In the genomic region with DNA sequence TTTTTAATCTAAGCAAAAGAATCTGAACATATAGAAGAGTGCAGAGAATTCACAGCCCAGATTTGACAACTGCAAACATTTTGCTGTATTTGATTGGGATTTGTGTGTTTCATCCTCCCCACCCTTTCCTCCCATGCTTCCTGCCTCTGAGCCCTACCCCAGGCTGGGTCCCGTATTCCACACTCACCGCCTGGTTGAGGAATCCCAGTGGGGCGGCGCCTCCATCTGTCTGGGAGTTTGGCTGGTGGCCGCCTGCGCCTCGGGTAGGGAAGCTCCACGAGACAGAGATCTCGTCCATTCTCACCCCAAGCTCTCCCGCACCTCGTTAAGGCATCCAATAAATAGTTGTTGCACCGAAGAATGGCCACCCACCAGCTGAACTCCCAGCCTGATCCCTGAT, we compare ENCODE assay signal across 20 cellular contexts.
DNase-seq lines count a peak whose midpoint lies in the region; ATAC-seq and TF ChIP-seq lines count a peak whose summit lies in the region.
"Had no signal": no experiment of that assay in that cellular context is flagged by ENCODE, and none has a peak within 500 bp of the region (broad histone marks: within the 10 kb centered on the region; RNA-seq: fewer than 3 reads in every experiment).

No MANE protein-coding gene starts in this region.

- peaks cover 11% of the 10 kb centered on the region for H3K27me3 ChIP-seq in GM23338 (ENCODE audit: insufficient read depth)
- H3K27me3 ChIP-seq in left lung: peaks cover 0 to 60% of the 10 kb centered on the region in 2 donors
- H3K27me3 ChIP-seq: BLaER1 had no signal

- no peaks in the 10 kb centered on the region for H3K79me2 ChIP-seq in GM23338 (replicated peaks; ENCODE audit: insufficient read depth)

- no peak overlapping the region for H3K27ac Mint-ChIP-seq in GM23338
- H3K27ac Mint-ChIP-seq: CD4-positive, alpha-beta memory T cell had no signal

- H3K36me3 Mint-ChIP-seq in GM23338 (ENCODE audit: low read depth): no peaks in the 10 kb centered on the region; the same call in 2 of the 3 replicates
- H3K36me3 Mint-ChIP-seq: CD4-positive, alpha-beta memory T cell had no signal

- no peaks in the 10 kb centered on the region; the same call in 1 of the 2 replicates for H4K20me1 ChIP-seq in GM23338 (replicated peaks; ENCODE audit: insufficient read depth)
- H4K20me1 ChIP-seq: BLaER1 had no signal

- no peaks in the 10 kb centered on the region for H3K9me3 ChIP-seq in left lung
- H3K9me3 ChIP-seq: BLaER1, Caco-2, SJCRH30 had no signal

- DNase-seq in DMS 273 (lab: John Stamatoyannopoulos, UW; ENCODE audit: unreplicated experiment) (peak; percentile 44), DMS 273 treated with DMSO at 0.1 percent for 48 hours (lab: John Stamatoyannopoulos, UW) (no peak), GM23338 (ENCODE audit: low spot score) (peak; percentile 23), coronary artery (ENCODE audit: low spot score) (peak; percentile 28), left lung (no peak), NCI-H1436 treated with DMSO at 0.1 percent for 48 hours (lab: John Stamatoyannopoulos, UW) (no peak), T1000 (lab: John Stamatoyannopoulos, UW) (no peak)
- DNase-seq: ACHN; Caco-2; CD4-positive, alpha-beta memory T cell; DMS153; GOT3; IMR-90; NCI-H2029; NCI-H524 treated with DMSO at 0.1 percent for 48 hours; SJCRH30 had no signal

- no peak overlapping the region for H3K4me2 ChIP-seq in GM23338
- H3K4me2 ChIP-seq: BLaER1 had no signal

- H3F3A ChIP-seq in GM23338 (replicated peaks; ENCODE audit: low read depth): no peaks in the 10 kb centered on the region

- H3K4me1 ChIP-seq in GM23338 (ENCODE audit: insufficient read depth): no peaks in the 10 kb centered on the region
- H3K4me1 ChIP-seq in left lung: no peaks in the 10 kb centered on the region
- H3K4me1 ChIP-seq: SJCRH30 had no signal

- intact Hi-C loops in left lung (cut with DNase I): no loop called here

- H3K36me3 ChIP-seq in GM23338 (ENCODE audit: insufficient read depth): no peaks in the 10 kb centered on the region
- H3K36me3 ChIP-seq in left lung: no peaks in the 10 kb centered on the region
- H3K36me3 ChIP-seq: BLaER1, SJCRH30 had no signal

- peak in 1 of 2 experiments; percentile 28; a peak in 2 of 4 replicates for TF ChIP-seq CTCF in GM23338 (conservative IDR thresholded peaks at IDR 0.05; ENCODE audit: low read depth in 2 of 2)
- no peak for TF ChIP-seq CTCF in coronary artery (IDR thresholded peaks at IDR 0.05)
- no peak for TF ChIP-seq CTCF in left lung (IDR thresholded peaks at IDR 0.05)

- no peak overlapping the region for H3K4me3 Mint-ChIP-seq in GM23338
- H3K4me3 Mint-ChIP-seq: CD4-positive, alpha-beta memory T cell had no signal

- no peaks in the 10 kb centered on the region for H3K9me2 ChIP-seq in GM23338 (ENCODE audit: insufficient read depth)

- H3K4me1 Mint-ChIP-seq in GM23338: 0 out of 3 replicates have a peak, but pooled peaks cover 4% of the 10 kb centered on the region

- H2AFZ ChIP-seq in GM23338: peak overlapping the region; percentile 43; the same call in 1 of the 2 replicates

- ATAC-seq in GM23338 (peak; percentile 39), left lung (peak; percentile 32), GM21717 (IDR thresholded peaks at IDR 0.05; ENCODE audit: unreplicated experiment) (no peak)
- ATAC-seq: HCT116 had no signal

- no peaks in the 10 kb centered on the region for H3K9me3 Mint-ChIP-seq in GM23338
- H3K9me3 Mint-ChIP-seq: CD4-positive, alpha-beta memory T cell had no signal

- H3K27ac ChIP-seq in GM23338 (ENCODE audit: low read depth) (no peak overlapping the region), coronary artery (no peak overlapping the region), left lung (no peak overlapping the region)
- H3K27ac ChIP-seq: 22Rv1, BLaER1, SJCRH30 had no signal

- peaks cover 13% of the 10 kb centered on the region for H3K27me3 Mint-ChIP-seq in GM23338 (ENCODE audit: insufficient read depth, low read depth, poor library complexity)

- no peak overlapping the region for H3K4me3 ChIP-seq in GM23338
- H3K4me3 ChIP-seq in coronary artery: no peak overlapping the region
- H3K4me3 ChIP-seq in left lung: no peak overlapping the region
- H3K4me3 ChIP-seq: BLaER1, SJCRH30 had no signal

TF ChIP-seq in GM23338, 12 proteins besides CTCF, POLR2A, EP300 and RAD21:
- no peak for TF ChIP-seq JUNB (IDR thresholded peaks at IDR 0.05; ENCODE audit: unreplicated experiment)
TF ChIP-seq in GM23338: peak in this region for 0.

Comparison
In these comparisons a context has a peak if more than half of its experiments do, and no peak if none do; other contexts are left out.
1. DNase-seq: peak in DMS 273 (single experiment), GM23338 (single experiment) and coronary artery (single experiment); none in DMS 273 treated with DMSO at 0.1 percent for 48 hours (single experiment), left lung (0 of 2), NCI-H1436 treated with DMSO at 0.1 percent for 48 hours (single experiment) and T1000 (single experiment).